In genomic region chr7:149716932-149717307, GRCh38 we compare ENCODE assay signal across 12 cellular contexts. TPM values are rescaled to one million over a fixed set of nuclear protein-coding genes. Genes with fewer than 3 reads are reported as not detected.
A peak's percentile ranks its signal among the peaks of the same experiment; 100 is the strongest.
DNase-seq lines count a peak whose midpoint lies in the region; ATAC-seq and TF ChIP-seq lines count a peak whose summit lies in the region.
"Had no signal": no experiment of that assay in that cellular context is flagged by ENCODE, and none has a peak within 500 bp of the region (broad histone marks: within the 10 kb centered on the region; RNA-seq: fewer than 3 reads in every experiment).

No MANE protein-coding gene starts in this region.

- no peak overlapping the region for H2BK120ac ChIP-seq in mesendoderm (ENCODE audit: low read depth, low read length)

- no peak overlapping the region for H2BK15ac ChIP-seq in mesendoderm (replicated peaks; ENCODE audit: low read depth)

- no peaks in the 10 kb centered on the region for H3K27me3 Mint-ChIP-seq in activated T-helper 2 cell treated with anti-CD3 and anti-CD28 coated beads, Interferon-gamma antibody, Interleukin-2, Interleukin-4, amounts not matched to agents 10 μg/mL and 5 μg/mL and 100 μg/mL, durations not matched to agents 14 hours and 24 hours and 36 hours (ENCODE audit: low read depth)
- H3K27me3 Mint-ChIP-seq in immature natural killer cell (ENCODE audit: low read depth in 3 of 3) = peaks cover 3 to 15% (median 8%) of the 10 kb centered on the region in 3 donors

- peaks cover 1% of the 10 kb centered on the region for H3K9me3 Mint-ChIP-seq in activated T-helper 2 cell treated with anti-CD3 and anti-CD28 coated beads, Interferon-gamma antibody, Interleukin-2, Interleukin-4, amounts not matched to agents 10 μg/mL and 5 μg/mL and 100 μg/mL, durations not matched to agents 14 hours and 24 hours and 36 hours
- H3K9me3 Mint-ChIP-seq in immature natural killer cell = no peaks in the 10 kb centered on the region

- H3K4me3 Mint-ChIP-seq in activated T-helper 2 cell treated with anti-CD3 and anti-CD28 coated beads, Interferon-gamma antibody, Interleukin-2, Interleukin-4, amounts not matched to agents 10 μg/mL and 5 μg/mL and 100 μg/mL, durations not matched to agents 14 hours and 24 hours and 36 hours (ENCODE audit: low read depth) = peak overlapping the region; percentile 4
- H3K4me3 Mint-ChIP-seq in immature natural killer cell = peak overlapping the region in 4 of 5 donors; percentile 15 to 86 (median 54)

- H3K4me2 ChIP-seq in mesendoderm (ENCODE audit: low read length) = no peak overlapping the region

- H3K9me3 ChIP-seq in suprapubic skin = no peaks in the 10 kb centered on the region

- H3K4me1 ChIP-seq in suprapubic skin (peaks cover 30% of the 10 kb centered on the region), mesendoderm (ENCODE audit: control insufficient read depth, low read depth, low read length) (peaks cover 6% of the 10 kb centered on the region)

- H3K4me1 Mint-ChIP-seq in activated T-helper 2 cell treated with anti-CD3 and anti-CD28 coated beads, Interferon-gamma antibody, Interleukin-2, Interleukin-4, amounts not matched to agents 10 μg/mL and 5 μg/mL and 100 μg/mL, durations not matched to agents 14 hours and 24 hours and 36 hours (ENCODE audit: low read depth) = peaks cover 19% of the 10 kb centered on the region
- H3K4me1 Mint-ChIP-seq in immature natural killer cell = peaks cover 40 to 45% of the 10 kb centered on the region in 2 donors

- no peak for TF ChIP-seq POLR2A in suprapubic skin (IDR thresholded peaks at IDR 0.05)

- no peak overlapping the region for H4K8ac ChIP-seq in mesendoderm (ENCODE audit: low read depth, low read length)

- H3K36me3 Mint-ChIP-seq in activated T-helper 2 cell treated with anti-CD3 and anti-CD28 coated beads, Interferon-gamma antibody, Interleukin-2, Interleukin-4, amounts not matched to agents 10 μg/mL and 5 μg/mL and 100 μg/mL, durations not matched to agents 14 hours and 24 hours and 36 hours (ENCODE audit: low read depth) = no peaks in the 10 kb centered on the region
- H3K36me3 Mint-ChIP-seq in immature natural killer cell = peaks cover 4 to 6% (median 5%) of the 10 kb centered on the region in 3 donors

- no peak overlapping the region for H3K9ac ChIP-seq in mesendoderm (ENCODE audit: low read length)

- no peak for TF ChIP-seq EP300 in suprapubic skin (IDR thresholded peaks at IDR 0.05)

- no peaks in the 10 kb centered on the region for H3K27me3 ChIP-seq in suprapubic skin
- no peaks in the 10 kb centered on the region for H3K27me3 ChIP-seq in mesendoderm (ENCODE audit: insufficient read depth, low read length, poor library complexity)

- no peak overlapping the region for H3K4me3 ChIP-seq in suprapubic skin
- no peak overlapping the region for H3K4me3 ChIP-seq in mesendoderm (ENCODE audit: low read length)

- ATAC-seq in Right ventricle myocardium inferior (no peak), Right ventricle myocardium superior (ENCODE audit: poor library complexity) (no peak), sciatic nerve (no peak), HG03095 (IDR thresholded peaks at IDR 0.05; ENCODE audit: unreplicated experiment) (no peak)
- ATAC-seq: HCT116; Panc1; stimulated activated naive CD8-positive, alpha-beta T cell treated with anti-CD3 and anti-CD28 coated beads, Interleukin-15, Interleukin-2, amounts not matched to agents 100 U/mL and 50 U/mL, for 24 hours had no signal

- no peaks in the 10 kb centered on the region for H3K79me2 ChIP-seq in mesendoderm (ENCODE audit: control insufficient read depth, insufficient read depth, low read length)

- no peak overlapping the region for H2BK5ac ChIP-seq in mesendoderm (ENCODE audit: low read length)

- no peak overlapping the region for H3K18ac ChIP-seq in mesendoderm (ENCODE audit: low read length)

- no peak overlapping the region for H3K23ac ChIP-seq in mesendoderm (ENCODE audit: low read length)

- no peak overlapping the region for H2AK5ac ChIP-seq in mesendoderm (ENCODE audit: low read length)

- no peak overlapping the region for H3K4ac ChIP-seq in mesendoderm (ENCODE audit: low read depth, low read length)

- no peak overlapping the region for H3K56ac ChIP-seq in mesendoderm (ENCODE audit: low read length)

- DNase-seq in Right ventricle myocardium inferior (ENCODE audit: missing footprints) (peak; percentile 39), Right ventricle myocardium superior (no peak), immature natural killer cell (no peak), suprapubic skin (ENCODE audit: low spot score in 2 of 2) (no peak), sciatic nerve (ENCODE audit: low spot score) (no peak), mesendoderm (no peak)
- DNase-seq in activated T-helper 2 cell treated with anti-CD3 and anti-CD28 coated beads, Interferon-gamma antibody, Interleukin-2, Interleukin-4, amounts not matched to agents 10 μg/mL and 5 μg/mL and 100 μg/mL, durations not matched to agents 14 hours and 24 hours and 36 hours (ENCODE audit: low spot score) = no peak
- DNase-seq: NCI-H1105; stimulated activated naive CD8-positive, alpha-beta T cell treated with anti-CD3 and anti-CD28 coated beads, Interleukin-15, Interleukin-2, amounts not matched to agents 100 U/mL and 50 U/mL, for 24 hours had no signal

- intact Hi-C loops in Right ventricle myocardium inferior (cut with DNase I) = loop anchor here (5.0 kb wide), 1 partner anchor 90 kb away; no protein-coding TSS in a partner anchor
- intact Hi-C loops in Right ventricle myocardium superior (cut with DNase I) = no loop called here
- intact Hi-C loops in activated T-helper 2 cell treated with anti-CD3 and anti-CD28 coated beads, Interferon-gamma antibody, Interleukin-2, Interleukin-4, amounts not matched to agents 10 μg/mL and 5 μg/mL and 100 μg/mL, durations not matched to agents 14 hours and 24 hours and 36 hours (cut with micrococcal nuclease) = loop anchor here (10.0 kb wide), 1 partner anchor 692 kb away; the partner anchor contains the start of gene PDIA4
- intact Hi-C loops in sciatic nerve (cut with DNase I) = no loop called here

- H3K79me1 ChIP-seq in mesendoderm (ENCODE audit: low read length) = peaks cover 17% of the 10 kb centered on the region

- H3K27ac ChIP-seq in suprapubic skin (peak overlapping the region; percentile 24), mesendoderm (ENCODE audit: low read depth, low read length) (no peak overlapping the region)

- peaks cover 14% of the 10 kb centered on the region for H3K36me3 ChIP-seq in suprapubic skin
- no peaks in the 10 kb centered on the region for H3K36me3 ChIP-seq in mesendoderm (ENCODE audit: control insufficient read depth, insufficient read depth, low read length)

- no peak for TF ChIP-seq CTCF in suprapubic skin (IDR thresholded peaks at IDR 0.05)

- H3K27ac Mint-ChIP-seq in activated T-helper 2 cell treated with anti-CD3 and anti-CD28 coated beads, Interferon-gamma antibody, Interleukin-2, Interleukin-4, amounts not matched to agents 10 μg/mL and 5 μg/mL and 100 μg/mL, durations not matched to agents 14 hours and 24 hours and 36 hours = no peak overlapping the region
- H3K27ac Mint-ChIP-seq in immature natural killer cell = peak overlapping the region; percentile 45 to 92 (median 77)

- 68% methylated on average over 3 of the region's 4 CpGs for WGBS in suprapubic skin
- WGBS in mesendoderm (ENCODE audit: extremely low coverage, insufficient coverage, low lambda C conversion rate) = no CpG with 5 or more reads among the region's 4 CpGs

- no peak overlapping the region for H4K5ac ChIP-seq in mesendoderm (ENCODE audit: low read length)

RNA-seq across cellular contexts. Expression of gene ZNF467, which starts 56.5 kb away (rescaled TPM):
- 7.0 TPM for total RNA-seq in Right ventricle myocardium inferior
- 5.2 TPM for total RNA-seq in Right ventricle myocardium superior
- total RNA-seq in activated T-helper 2 cell treated with anti-CD3 and anti-CD28 coated beads, Interferon-gamma antibody, Interleukin-2, Interleukin-4, amounts not matched to agents 10 μg/mL and 5 μg/mL and 100 μg/mL, durations not matched to agents 14 hours and 24 hours and 36 hours = not detected in 2 replicates
- polyA plus RNA-seq in immature natural killer cell = 1 to 10 TPM in 2 of 3 donors, not detected in 1; 1.5 to 2.3 TPM
- total RNA-seq in suprapubic skin = 10 to 100 TPM in 1 of 4 donors, 1 to 10 TPM in 3; 2.9 to 10.8 (median 4.6) TPM
- total RNA-seq in sciatic nerve = 10.1 TPM
- polyA plus RNA-seq in mesendoderm (2013, experiment 1 of 2) = 0.04 TPM
- 0.08 TPM for polyA plus RNA-seq in mesendoderm (2013, experiment 2 of 2)

Comparison
In these comparisons a context has a peak if more than half of its experiments do, and no peak if none do; other contexts are left out.
1. intact Hi-C loops: an anchor here in Right ventricle myocardium inferior (5.0 kb wide) and activated T-helper 2 cell treated with anti-CD3 and anti-CD28 coated beads, Interferon-gamma antibody, Interleukin-2, Interleukin-4, amounts not matched to agents 10 μg/mL and 5 μg/mL and 100 μg/mL, durations not matched to agents 14 hours and 24 hours and 36 hours (10.0 kb wide); none called in Right ventricle myocardium superior and sciatic nerve.